In the genomic region with DNA sequence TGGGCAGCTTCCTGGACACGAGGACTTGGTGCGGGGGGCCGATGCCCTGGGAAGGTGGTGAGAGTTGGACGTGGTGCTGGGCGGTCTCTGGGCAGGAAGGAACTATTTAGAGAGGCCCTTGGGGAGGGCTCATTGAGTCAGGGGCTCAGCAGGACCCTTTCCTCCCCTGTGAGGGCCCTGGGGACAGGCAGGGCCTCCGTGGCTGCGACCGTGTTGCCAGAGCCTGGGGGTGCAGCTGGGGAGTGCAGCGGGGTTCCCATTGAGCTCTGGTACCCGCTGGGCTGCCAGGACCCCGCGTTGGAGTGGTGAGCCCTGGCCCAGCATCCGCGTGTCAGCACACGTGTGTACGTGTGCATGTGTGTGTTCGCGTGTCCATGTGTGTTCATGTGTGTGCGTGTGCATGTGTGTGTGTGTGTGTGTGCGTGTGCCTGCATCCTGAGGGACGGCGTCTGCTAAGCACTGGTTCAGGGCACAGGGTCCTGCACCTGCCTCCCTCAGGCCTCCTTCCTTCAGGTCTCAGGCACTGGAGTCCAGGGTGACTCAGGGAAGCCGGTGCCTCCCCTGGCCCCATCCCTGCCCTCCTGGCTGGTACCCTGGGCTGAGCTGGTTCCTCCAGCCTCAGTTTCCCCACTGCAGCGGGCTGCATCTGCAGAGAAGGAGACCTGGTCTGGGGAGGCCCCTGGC, we compare ENCODE assay signal across 11 cellular contexts. TPM values are rescaled to one million over a fixed set of nuclear protein-coding genes. Genes with fewer than 3 reads are reported as not detected.
A peak's percentile ranks its signal among the peaks of the same experiment; 100 is the strongest.
DNase-seq lines count a peak whose midpoint lies in the region; ATAC-seq, FAIRE-seq and TF ChIP-seq lines count a peak whose summit lies in the region.
"Had no signal": no experiment of that assay in that cellular context is flagged by ENCODE, and none has a peak within 500 bp of the region (broad histone marks: within the 10 kb centered on the region; RNA-seq: fewer than 3 reads in every experiment).

No MANE protein-coding gene starts in this region.

- H3K4me1 Mint-ChIP-seq in Calu3 (ENCODE audit: low read depth, unreplicated experiment), result no peaks in the 10 kb centered on the region

- no peak overlapping the region for H3K9ac ChIP-seq in H1 (replicated peaks in 1 of 4; ENCODE audit: extremely low read depth in 1 of 4, low read depth in 3 of 4, low read length in 3 of 4)

- H3K79me2 ChIP-seq in H1 (ENCODE audit: control insufficient read depth in 1 of 2, insufficient read depth in 2 of 2, low read length in 2 of 2), result no peaks in the 10 kb centered on the region

- no peak overlapping the region for H3K4ac ChIP-seq in H1 (replicated peaks; ENCODE audit: insufficient read length, low read depth, low read length)

- H3K27ac Mint-ChIP-seq in Calu3 (ENCODE audit: unreplicated experiment), result peak overlapping the region; percentile 92

- no TSS peak for BruUV-seq in Calu3 (replicated peaks; lab: Mats Ljungman, UMichigan)

- no peaks in the 10 kb centered on the region for H3K36me3 ChIP-seq in H1 (ENCODE audit: control insufficient read depth in 2 of 4, insufficient read depth in 4 of 4, low read length in 3 of 4)
- H3K36me3 ChIP-seq: SJCRH30, WERI-Rb-1 had no signal

- 0 out of 2 replicates have a peak overlapping the region, but pooled peaks have one; percentile 43 for H2BK20ac ChIP-seq in H1 (ENCODE audit: low read length)

- H3K79me1 ChIP-seq in H1 (ENCODE audit: low read depth, low read length), result no peaks in the 10 kb centered on the region

- CTCF ChIA-PET in Calu3 (lab: Charles Lee) (interaction anchor here (0.8 to 1.6 kb wide), 8 partner anchors 41 to 229 kb away, joined by 3 to 9 read pairs (median 4); a partner anchor contains a TSS), RWPE1 (lab: Yijun Ruan, JAX) (interaction anchor here (0.6 to 3.4 kb wide), 12 partner anchors 9 to 96 kb away, joined by 3 to 50 read pairs (median 4); a partner anchor contains a TSS), H1 (lab: Charles Lee; ENCODE audit: partially characterized antibody) (interaction anchor here (0.6 to 10.2 kb wide), 38 partner anchors 8 to 199 kb away, joined by 3 to 80 read pairs (median 4); a partner anchor contains a TSS)

- peaks cover 10% of the 10 kb centered on the region; the same call in 1 of the 2 replicates for H3K23me2 ChIP-seq in H1 (ENCODE audit: low read depth, low read length)

- FAIRE-seq in H1 (lab: Jason Lieb, UNC), result no peak

- TF ChIP-seq CTCF in 22Rv1 (IDR thresholded peaks at IDR 0.05) (no peak), Calu3 (IDR thresholded peaks at IDR 0.05; ENCODE audit: unreplicated experiment) (no peak), RWPE1 (conservative IDR thresholded peaks at IDR 0.05; ENCODE audit: low read depth) (no peak), H1 (IDR thresholded peaks at IDR 0.05; ENCODE audit: control extremely low read depth in 1 of 3, insufficient read depth in 1 of 3, low read depth in 1 of 3, low read length in 3 of 3) (no peak)

- H3K9me3 ChIP-seq in H1 (ENCODE audit: insufficient read depth in 2 of 2, low read depth in 1 of 2, low read length in 1 of 2), result no peaks in the 10 kb centered on the region
- H3K9me3 ChIP-seq: SJCRH30 had no signal

- intact Hi-C loops in Calu3 (cut with micrococcal nuclease; ENCODE audit: unreplicated experiment), result no loop called here

- no peak overlapping the region for H2BK5ac ChIP-seq in H1 (ENCODE audit: low read depth, low read length)

- 0 out of 4 replicates have a peak overlapping the region, but pooled peaks have one; percentile 1 to 69 for H3K4me2 ChIP-seq in H1 (ENCODE audit: insufficient read depth in 1 of 2, low read depth in 2 of 2, low read length in 2 of 2)

- no peak overlapping the region for H2BK120ac ChIP-seq in H1 (replicated peaks; ENCODE audit: low read depth, low read length)

- WGBS in H1 (ENCODE audit: extremely low coverage in 1 of 2, insufficient coverage in 1 of 2, insufficient read length in 1 of 2, insufficient replicate concordance in 2 of 2, low coverage in 1 of 2, low lambda C conversion rate in 2 of 2, missing lambda C conversion rate in 1 of 2), 2 experiments, result 83% methylated on average over 23 of the region's 24 CpGs; no CpG with 5 or more reads in 1 of the 2 experiments

- peaks cover 81% of the 10 kb centered on the region for H3K36me3 Mint-ChIP-seq in Calu3 (ENCODE audit: insufficient read depth, unreplicated experiment)
- H3K36me3 Mint-ChIP-seq: CD4-positive, alpha-beta memory T cell had no signal

- POLR2A ChIA-PET in RWPE1 (lab: Yijun Ruan, JAX; ENCODE audit: low non-redundant PET), result no interaction called here
- POLR2A ChIA-PET in H1 (lab: Charles Lee; ENCODE audit: partially characterized antibody), result interaction anchor here (1.0 to 3.0 kb wide), 8 partner anchors 8 to 97 kb away, joined by 3 to 17 read pairs (median 4); a partner anchor contains a TSS

- no peak for TF ChIP-seq POLR2A in H1 (IDR thresholded peaks at IDR 0.05; ENCODE audit: control extremely low read depth in 1 of 2, low read depth in 2 of 2, low read length in 2 of 2)

- H3K27me3 Mint-ChIP-seq in Calu3 (ENCODE audit: unreplicated experiment), result no peaks in the 10 kb centered on the region

- H4K91ac ChIP-seq in H1 (replicated peaks; ENCODE audit: insufficient read length, low read length), result peak overlapping the region; percentile 3

- no peak for TF ChIP-seq RAD21 in H1 (IDR thresholded peaks at IDR 0.05 in 1 of 2, conservative IDR thresholded peaks at IDR 0.05 in 1 of 2; ENCODE audit: low read depth in 2 of 2, low read length in 2 of 2)

- no peak overlapping the region for H3K23ac ChIP-seq in H1 (ENCODE audit: insufficient read length)

- peak overlapping the region; percentile 99; the same call in 1 of the 2 replicates for H2BK15ac ChIP-seq in H1 (ENCODE audit: low read length)

- H4K5ac ChIP-seq in H1 (ENCODE audit: insufficient read length, low read depth, low read length), result no peak overlapping the region

- DNase-seq in Calu3 (no peak), RWPE1 (ENCODE audit: low spot score) (no peak), H1 (ENCODE audit: low read depth in 1 of 2, low spot score in 2 of 2) (no peak), NK-92 (lab: John Stamatoyannopoulos, UW; ENCODE audit: unreplicated experiment) (no peak), NCI-H2081 (lab: John Stamatoyannopoulos, UW) (no peak), 8988T (no peak)

- peak overlapping the region; percentile 79 for H4K8ac ChIP-seq in H1 (ENCODE audit: extremely low read depth, insufficient read depth, low read length)

- H2AFZ ChIP-seq in H1 (ENCODE audit: low read length), result no peak overlapping the region

- peak overlapping the region; percentile 97; the same call in 1 of the 2 replicates for H2BK12ac ChIP-seq in H1 (ENCODE audit: low read depth, low read length)

- no peak overlapping the region for H3K56ac ChIP-seq in H1 (replicated peaks; ENCODE audit: insufficient read length, low read depth, low read length)

- H3K18ac ChIP-seq in H1 (ENCODE audit: extremely low read depth, low read length), result no peak overlapping the region

- H3K27ac ChIP-seq in 22Rv1 (peak overlapping the region; percentile 62), RWPE1 (peak overlapping the region; percentile 78), H1 (ENCODE audit: low read depth, low read length) (no peak overlapping the region)
- H3K27ac ChIP-seq: SJCRH30, WERI-Rb-1 had no signal

- TF ChIP-seq EP300 in H1 (IDR thresholded peaks at IDR 0.05; ENCODE audit: borderline replicate concordance in 1 of 2, low read depth in 2 of 2, low read length in 2 of 2), result no peak

- peak overlapping the region; percentile 55 for H3K4me3 Mint-ChIP-seq in Calu3 (ENCODE audit: low read depth, unreplicated experiment)

- H3K27me3 ChIP-seq in H1 (replicated peaks in 1 of 4; ENCODE audit: control insufficient read depth in 3 of 4, extremely low read depth in 1 of 4, insufficient read depth in 3 of 4, low read length in 3 of 4), result peaks cover 7 to 41% (median 32%) of the 10 kb centered on the region in 4 experiments

- peaks cover 0 to 12% of the 10 kb centered on the region in 2 experiments for H4K20me1 ChIP-seq in H1 (replicated peaks in 1 of 2; ENCODE audit: control insufficient read depth in 1 of 2, insufficient read depth in 2 of 2, low read length in 2 of 2)

- H3K9me3 Mint-ChIP-seq in Calu3 (ENCODE audit: low read depth, unreplicated experiment), result no peaks in the 10 kb centered on the region
- H3K9me3 Mint-ChIP-seq: CD4-positive, alpha-beta memory T cell had no signal

- H3K14ac ChIP-seq in H1 (ENCODE audit: insufficient read length), result no peak overlapping the region

- no peak for ATAC-seq in HG03378 (IDR thresholded peaks at IDR 0.05; ENCODE audit: unreplicated experiment)

- peak overlapping the region; percentile 98 for H2AK5ac ChIP-seq in H1 (ENCODE audit: low read depth, low read length)

- H3K4me3 ChIP-seq in H1 (ENCODE audit: extremely low read depth in 1 of 4, insufficient read depth in 2 of 4, low read depth in 3 of 4, low read length in 4 of 4), result no peak overlapping the region
- H3K4me3 ChIP-seq: SJCRH30 had no signal

- peaks cover 0 to 15% (median 12%) of the 10 kb centered on the region in 4 experiments; a peak in 5 of 7 replicates for H3K4me1 ChIP-seq in H1 (replicated peaks in 1 of 4; ENCODE audit: control insufficient read depth in 3 of 4, insufficient read depth in 4 of 4, low read length in 3 of 4)

RNA-seq across cellular contexts. Expression of a gene that starts 10.7 kb away (rescaled TPM):
- total RNA-seq in Calu3 (2022), result 5.0 and 5.6 TPM in 2 replicates
- not detected in 2 replicates for total RNA-seq in H1 (2021; fragmentation: NEBNext Ultra II Directional; extraction: Animal tissue kit (Norgen Biotek cat#: 25700))
- not detected in 2 replicates for polyA plus RNA-seq in H1 (2011; rRNA removed)
- not detected for polyA plus RNA-seq in H1 (2011; cell fraction: cytosol; rRNA removed)
- not detected for polyA plus RNA-seq in H1 (2011; cell fraction: nucleus; rRNA removed)
- polyA plus RNA-seq in H1 (2012, experiment 1 of 2), result not detected in 4 replicates
- not detected for polyA plus RNA-seq in H1 (2012, experiment 2 of 2)
- polyA plus RNA-seq in H1 (2013, experiment 1 of 2), result 0.02 TPM
- not detected for polyA plus RNA-seq in H1 (2013, experiment 2 of 2)
- polyA minus RNA-seq in H1 (2011; rRNA and poly(A)+ RNA removed), result not detected in 2 replicates
- not detected for polyA minus RNA-seq in H1 (2011; cell fraction: cytosol; rRNA and poly(A)+ RNA removed)
- polyA minus RNA-seq in H1 (2011; cell fraction: nucleus; rRNA and poly(A)+ RNA removed), result 0.40 TPM
- total RNA-seq: CD4-positive, alpha-beta memory T cell; SJCRH30 had no signal
- polyA plus RNA-seq: CD4-positive, alpha-beta memory T cell had no signal

RNA-seq across cellular contexts. Expression of a gene that starts 43.5 kb away (rescaled TPM):
- 446 and 552 TPM in 2 replicates for total RNA-seq in Calu3 (2022)
- total RNA-seq in H1 (2021; fragmentation: NEBNext Ultra II Directional; extraction: Animal tissue kit (Norgen Biotek cat#: 25700)), result 155 and 162 TPM in 2 replicates
- 52.3 and 104 TPM in 2 replicates for polyA plus RNA-seq in H1 (2011; rRNA removed)
- 82.7 TPM for polyA plus RNA-seq in H1 (2011; cell fraction: cytosol; rRNA removed)
- 556 TPM for polyA plus RNA-seq in H1 (2011; cell fraction: nucleus; rRNA removed)
- 93.3 to 153 TPM (median 143 TPM) in 4 replicates for polyA plus RNA-seq in H1 (2012, experiment 1 of 2)
- 95.8 TPM for polyA plus RNA-seq in H1 (2012, experiment 2 of 2)
- polyA plus RNA-seq in H1 (2013, experiment 1 of 2), result 113 TPM
- polyA plus RNA-seq in H1 (2013, experiment 2 of 2), result 84.3 TPM
- polyA minus RNA-seq in H1 (2011; rRNA and poly(A)+ RNA removed), result 35.4 and 47.0 TPM in 2 replicates
- polyA minus RNA-seq in H1 (2011; cell fraction: cytosol; rRNA and poly(A)+ RNA removed), result 94.9 TPM
- 130 TPM for polyA minus RNA-seq in H1 (2011; cell fraction: nucleus; rRNA and poly(A)+ RNA removed)
- polyA plus RNA-seq: CD4-positive, alpha-beta memory T cell had no signal

RNA-seq across cellular contexts. Expression of a gene that starts 50.1 kb away (rescaled TPM):
- total RNA-seq in Calu3 (2022), result 165 and 522 TPM in 2 replicates
- 27.7 and 29.3 TPM in 2 replicates for total RNA-seq in H1 (2021; fragmentation: NEBNext Ultra II Directional; extraction: Animal tissue kit (Norgen Biotek cat#: 25700))
- 121 and 123 TPM in 2 replicates for polyA plus RNA-seq in H1 (2011; rRNA removed)
- 83.6 TPM for polyA plus RNA-seq in H1 (2011; cell fraction: cytosol; rRNA removed)
- polyA plus RNA-seq in H1 (2011; cell fraction: nucleus; rRNA removed), result 56.0 TPM
- polyA plus RNA-seq in H1 (2012, experiment 1 of 2), result 15.3 to 54.0 TPM (median 48.7 TPM) in 4 replicates
- 32.5 TPM for polyA plus RNA-seq in H1 (2012, experiment 2 of 2)
- 35.2 TPM for polyA plus RNA-seq in H1 (2013, experiment 1 of 2)
- 36.8 TPM for polyA plus RNA-seq in H1 (2013, experiment 2 of 2)
- polyA minus RNA-seq in H1 (2011; rRNA and poly(A)+ RNA removed), result 6.5 and 11.0 TPM in 2 replicates
- 18.9 TPM for polyA minus RNA-seq in H1 (2011; cell fraction: cytosol; rRNA and poly(A)+ RNA removed)
- 13.1 TPM for polyA minus RNA-seq in H1 (2011; cell fraction: nucleus; rRNA and poly(A)+ RNA removed)

RNA-seq across cellular contexts. Expression of a gene that starts 52.5 kb away (rescaled TPM):
- total RNA-seq in Calu3 (2022), result 32.4 and 34.7 TPM in 2 replicates
- 10.9 and 12.4 TPM in 2 replicates for total RNA-seq in H1 (2021; fragmentation: NEBNext Ultra II Directional; extraction: Animal tissue kit (Norgen Biotek cat#: 25700))
- polyA plus RNA-seq in H1 (2011; rRNA removed), result 10.0 and 15.7 TPM in 2 replicates
- 11.1 TPM for polyA plus RNA-seq in H1 (2011; cell fraction: cytosol; rRNA removed)
- polyA plus RNA-seq in H1 (2011; cell fraction: nucleus; rRNA removed), result 45.2 TPM
- 6.7 to 11.8 TPM (median 10.8 TPM) in 4 replicates for polyA plus RNA-seq in H1 (2012, experiment 1 of 2)
- polyA plus RNA-seq in H1 (2012, experiment 2 of 2), result 9.1 TPM
- polyA plus RNA-seq in H1 (2013, experiment 1 of 2), result 8.9 TPM
- 8.4 TPM for polyA plus RNA-seq in H1 (2013, experiment 2 of 2)
- polyA minus RNA-seq in H1 (2011; rRNA and poly(A)+ RNA removed), result 2.8 and 4.3 TPM in 2 replicates
- polyA minus RNA-seq in H1 (2011; cell fraction: cytosol; rRNA and poly(A)+ RNA removed), result 5.1 TPM
- 14.2 TPM for polyA minus RNA-seq in H1 (2011; cell fraction: nucleus; rRNA and poly(A)+ RNA removed)
